8 cellular contexts compared by ENCODE assay signal in the genomic region with DNA sequence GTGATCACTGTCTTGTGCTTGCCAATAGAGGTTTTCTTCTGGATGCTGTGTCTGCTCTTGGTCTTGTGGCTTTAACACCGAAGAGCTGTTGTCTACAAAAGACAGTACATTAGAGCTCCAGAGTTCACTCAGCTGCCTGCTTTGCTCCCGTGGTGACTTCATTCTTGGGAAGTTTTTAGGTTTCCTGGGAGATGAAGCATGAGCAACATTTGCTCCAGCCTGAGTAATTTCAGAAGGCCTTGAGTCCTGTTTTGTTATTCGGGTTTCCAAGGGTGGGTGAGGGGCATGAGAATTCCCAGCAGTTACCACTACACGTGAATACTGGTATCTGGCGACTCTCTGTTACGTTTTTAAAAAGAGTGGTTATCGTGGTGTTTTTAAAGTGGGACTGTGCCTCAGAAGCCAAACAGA.
A peak's percentile ranks its signal among the peaks of the same experiment; 100 is the strongest.
DNase-seq lines count a peak whose midpoint lies in the region; ATAC-seq and TF ChIP-seq lines count a peak whose summit lies in the region.

No MANE protein-coding gene starts in this region.

- H3K27ac ChIP-seq in HUES6 (ENCODE audit: low read depth, low read length) (0 out of 2 replicates have a peak overlapping the region, but pooled peaks have one; percentile 1), ectodermal cell (ENCODE audit: insufficient read depth, low read depth, low read length, poor library complexity, severe bottlenecking) (peak overlapping the region; percentile 72), thoracic aorta (peak overlapping the region; percentile 82 to 92)

- no peak overlapping the region for H3K9ac ChIP-seq in HUES6 (ENCODE audit: low read length)

- H3K4me3 ChIP-seq in HUES6 (ENCODE audit: low read depth, low read length) (no peak overlapping the region), ectodermal cell (ENCODE audit: insufficient read depth, low read depth, low read length) (no peak overlapping the region), thoracic aorta (peak overlapping the region; percentile 45)

- no peaks in the 10 kb centered on the region for H3K36me3 ChIP-seq in HUES6 (ENCODE audit: control insufficient read depth, insufficient read depth, low read length)
- H3K36me3 ChIP-seq in ectodermal cell (ENCODE audit: control insufficient read depth, insufficient read depth, low read length) = no peaks in the 10 kb centered on the region
- no peaks in the 10 kb centered on the region for H3K36me3 ChIP-seq in thoracic aorta

- WGBS in ectodermal cell, 2 experiments = 16 to 21% methylated on average over 7 of the region's 7 CpGs

- peaks cover 43% of the 10 kb centered on the region for H3K4me1 ChIP-seq in HUES6 (ENCODE audit: control insufficient read depth, insufficient read depth, low read length)
- peaks cover 30% of the 10 kb centered on the region for H3K4me1 ChIP-seq in ectodermal cell (ENCODE audit: control insufficient read depth, insufficient read depth, low read length)
- peaks cover 37 to 87% of the 10 kb centered on the region in 2 donors for H3K4me1 ChIP-seq in thoracic aorta (ENCODE audit: control insufficient read depth in 1 of 2, low read depth in 2 of 2)

- TF ChIP-seq CTCF in thoracic aorta (IDR thresholded peaks at IDR 0.05) = no peak

- no peaks in the 10 kb centered on the region for H3K27me3 ChIP-seq in HUES6 (ENCODE audit: control insufficient read depth, insufficient read depth, low read length)
- H3K27me3 ChIP-seq in ectodermal cell (ENCODE audit: control insufficient read depth, insufficient read depth, low read length, poor library complexity, severe bottlenecking) = no peaks in the 10 kb centered on the region
- H3K27me3 ChIP-seq in thoracic aorta (replicated peaks; ENCODE audit: insufficient read depth) = no peaks in the 10 kb centered on the region

- ATAC-seq in thoracic aorta (ENCODE audit: insufficient number of reproducible peaks, low FRiP score, low read depth) = peak; percentile 80

- DNase-seq in medulla oblongata (ENCODE audit: extremely low spot score) (peak; percentile 38), thoracic aorta (ENCODE audit: low spot score) (peak; percentile 69), T1000 (lab: John Stamatoyannopoulos, UW) (no peak), NCI-H2196 treated with DMSO at 0.1 percent for 48 hours (lab: John Stamatoyannopoulos, UW; ENCODE audit: unreplicated experiment) (no peak), NCI-H1436 treated with DMSO at 0.1 percent for 48 hours (lab: John Stamatoyannopoulos, UW) (no peak)
- no peak for DNase-seq in activated CD4-positive, CD25-positive, alpha-beta regulatory T cell treated with anti-CD3 and anti-CD28 coated beads, Interleukin-2, amount 50 U/mL, for 72 hours

- H3K9me3 ChIP-seq in HUES6 (ENCODE audit: control insufficient read depth, insufficient read depth, low read depth, low read length) (no peaks in the 10 kb centered on the region), ectodermal cell (ENCODE audit: control insufficient read depth, low read length) (no peaks in the 10 kb centered on the region), thoracic aorta (no peaks in the 10 kb centered on the region)

Comparison
In these comparisons a context has a peak if more than half of its experiments do, and no peak if none do; other contexts are left out.
1. H3K27ac ChIP-seq: peak in every context shown above with its lines; median percentile 87 in thoracic aorta; 72 in ectodermal cell; 1 in HUES6.
2. DNase-seq: peak in medulla oblongata (single experiment) and thoracic aorta (single experiment); none in activated CD4-positive, CD25-positive, alpha-beta regulatory T cell treated with anti-CD3 and anti-CD28 coated beads, Interleukin-2, amount 50 U/mL, for 72 hours (single experiment), T1000 (single experiment), NCI-H2196 treated with DMSO at 0.1 percent for 48 hours (single experiment) and NCI-H1436 treated with DMSO at 0.1 percent for 48 hours (single experiment).